In the genomic region with DNA sequence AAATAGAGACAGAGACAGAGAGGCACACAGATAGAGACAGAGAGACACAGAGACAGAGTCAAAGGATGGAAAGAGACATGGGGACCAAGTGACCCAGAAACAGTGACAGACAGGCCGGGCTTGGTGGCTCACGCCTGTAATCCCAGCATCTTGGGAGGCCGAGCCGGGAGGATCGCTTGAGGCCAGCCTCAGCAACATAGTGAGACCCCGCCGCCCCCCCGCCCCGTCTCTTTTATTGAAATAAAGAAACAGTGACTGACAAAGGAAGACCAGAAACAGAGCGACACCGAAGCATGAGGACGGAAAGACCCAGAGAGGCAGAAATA, we compare ENCODE assay signal across 7 cellular contexts. TPM values are rescaled to one million over a fixed set of nuclear protein-coding genes. Genes with fewer than 3 reads are reported as not detected.
A peak's percentile ranks its signal among the peaks of the same experiment; 100 is the strongest.
DNase-seq lines count a peak whose midpoint lies in the region; ATAC-seq, FAIRE-seq and TF ChIP-seq lines count a peak whose summit lies in the region.

No MANE protein-coding gene starts in this region.

- ATAC-seq in HG02798 (IDR thresholded peaks at IDR 0.05; ENCODE audit: poor library complexity, unreplicated experiment) = no peak

- peak overlapping the region; percentile 59; the same call in 1 of the 2 replicates for H2AFZ ChIP-seq in Karpas-422 (ENCODE audit: low read length)

- H3K27me3 ChIP-seq in Karpas-422 (ENCODE audit: low read length) = no peaks in the 10 kb centered on the region
- no peaks in the 10 kb centered on the region for H3K27me3 ChIP-seq in ascending aorta
- no peaks in the 10 kb centered on the region for H3K27me3 ChIP-seq in stomach

- no peak for TF ChIP-seq POLR2A in stomach (IDR thresholded peaks at IDR 0.05)

- H3K9me2 ChIP-seq in Karpas-422 (replicated peaks; ENCODE audit: insufficient read depth, low read length) = no peaks in the 10 kb centered on the region

- H3K79me2 ChIP-seq in Karpas-422 (ENCODE audit: low read length) = no peaks in the 10 kb centered on the region

- WGBS in stomach, 5 donors = 7 to 10% (median 10%) methylated on average over 12 of the region's 12 CpGs

- intact Hi-C loops in ascending aorta (cut with DNase I) = loop anchor here (2.0 to 5.0 kb wide), 3 partner anchors 36 to 332 kb away; a partner anchor contains a TSS
- intact Hi-C loops in kidney (cut with DNase I) = loop anchor here (10.0 kb wide), 1 partner anchor 50 kb away; no protein-coding TSS in a partner anchor
- intact Hi-C loops in stomach (cut with DNase I; ENCODE audit: low total_unique reads) = no loop called here

- H3K9me3 ChIP-seq in Karpas-422 (ENCODE audit: low read length) (no peaks in the 10 kb centered on the region), ascending aorta (no peaks in the 10 kb centered on the region), kidney (ENCODE audit: control insufficient read depth in 1 of 2, low read length in 2 of 2) (no peaks in the 10 kb centered on the region), stomach (no peaks in the 10 kb centered on the region)

- H3K36me3 ChIP-seq in Karpas-422 (ENCODE audit: insufficient read depth, low read length) (no peaks in the 10 kb centered on the region), ascending aorta (no peaks in the 10 kb centered on the region), kidney (ENCODE audit: control insufficient read depth in 1 of 2, insufficient read depth in 2 of 2, low read length in 2 of 2) (no peaks in the 10 kb centered on the region), stomach (no peaks in the 10 kb centered on the region)

- H3K4me2 ChIP-seq in Karpas-422 (ENCODE audit: low read depth, low read length, poor library complexity, severe bottlenecking) = peak overlapping the region; percentile 60

- no peak for TF ChIP-seq EP300 in stomach (IDR thresholded peaks at IDR 0.05)

- H3K4me3 ChIP-seq in Karpas-422 (ENCODE audit: low read length) = no peak overlapping the region
- peak overlapping the region; percentile 97 to 99 for H3K4me3 ChIP-seq in ascending aorta
- peak overlapping the region; percentile 62 to 70 for H3K4me3 ChIP-seq in kidney (ENCODE audit: low read length in 2 of 2)
- peak overlapping the region; percentile 73 to 99 (median 83) for H3K4me3 ChIP-seq in stomach

- no peak overlapping the region; the same call in 1 of the 2 replicates for H3K9ac ChIP-seq in Karpas-422 (ENCODE audit: low read length)
- peak overlapping the region in 1 of 2 donors; percentile 62 for H3K9ac ChIP-seq in kidney (ENCODE audit: low read length in 2 of 2)

- H3K27ac ChIP-seq in Karpas-422 (ENCODE audit: low read length) = no peak overlapping the region
- peak overlapping the region; percentile 73 to 74 for H3K27ac ChIP-seq in ascending aorta
- H3K27ac ChIP-seq in kidney (ENCODE audit: low read depth in 2 of 2, low read length in 2 of 2) = peak overlapping the region; percentile 81 to 97
- peak overlapping the region; percentile 87 to 99 (median 99) for H3K27ac ChIP-seq in stomach

- H3K4me1 ChIP-seq in Karpas-422 (ENCODE audit: low read length) (peaks cover 3% of the 10 kb centered on the region), ascending aorta (peaks cover 8 to 26% of the 10 kb centered on the region in 2 donors), kidney (ENCODE audit: control insufficient read depth in 1 of 2, insufficient read depth in 1 of 2, low read depth in 1 of 2, low read length in 2 of 2) (peaks cover 0 to 23% of the 10 kb centered on the region in 2 donors), stomach (peaks cover 32 to 51% (median 46%) of the 10 kb centered on the region in 4 donors)

- TF ChIP-seq CTCF in ascending aorta (IDR thresholded peaks at IDR 0.05) = no peak
- TF ChIP-seq CTCF in kidney (IDR thresholded peaks at IDR 0.05; ENCODE audit: borderline replicate concordance, extremely low read depth, insufficient read depth) = no peak
- TF ChIP-seq CTCF in stomach (IDR thresholded peaks at IDR 0.05) = no peak

- H4K20me1 ChIP-seq in Karpas-422 (ENCODE audit: insufficient read depth, low read depth, low read length) = no peaks in the 10 kb centered on the region

- no peak for FAIRE-seq in kidney (lab: Jason Lieb, UNC)

- no peak for DNase-seq in Karpas-422
- DNase-seq in ascending aorta (ENCODE audit: low spot score in 2 of 2) = peak in 1 of 2 donors; percentile 75
- peak; percentile 83 for DNase-seq in kidney
- no peak for DNase-seq in stomach
- no peak for DNase-seq in hippocampal formation (lab: John Stamatoyannopoulos, UW)
- DNase-seq in NCI-H187 treated with DMSO at 0.1 percent for 48 hours (lab: John Stamatoyannopoulos, UW) = no peak

RNA-seq across cellular contexts. Expression of a gene that starts 0.8 kb away (rescaled TPM):
- 2.0 TPM in 1 of 2 replicates, not detected in the other for total RNA-seq in Karpas-422 (2014; rRNA removed; shearing (Covaris generic); ENCODE audit: low replicate concordance)
- total RNA-seq in ascending aorta = 125 TPM
- total RNA-seq in kidney = 110 TPM
- polyA plus RNA-seq in kidney (ENCODE audit: insufficient read depth, low read depth, low replicate concordance) = 111 TPM
- 100 to 1,000 TPM in 3 of 5 donors, 10 to 100 TPM in 1, 1 to 10 TPM in 1; 1.8 to 160 (median 101) TPM for total RNA-seq in stomach
- polyA plus RNA-seq in stomach = 10 to 100 TPM; 44.0 to 90.6 (median 47.2) TPM

RNA-seq across cellular contexts. Expression of a gene that starts 36.3 kb away (rescaled TPM):
- total RNA-seq in Karpas-422 (2014; rRNA removed; shearing (Covaris generic); ENCODE audit: low replicate concordance) = not detected in 2 replicates
- 832 TPM for total RNA-seq in ascending aorta
- total RNA-seq in kidney = 748 TPM
- polyA plus RNA-seq in kidney (ENCODE audit: insufficient read depth, low read depth, low replicate concordance) = 671 TPM
- 100 to 1,000 TPM in 2 of 5 donors, 10 to 100 TPM in 3; 31.9 to 265 (median 76.8) TPM for total RNA-seq in stomach
- 10 to 100 TPM in 2 of 3 donors, 1 to 10 TPM in 1; 7.3 to 38.7 (median 20.5) TPM for polyA plus RNA-seq in stomach

RNA-seq across cellular contexts. Expression of a gene that starts 45.8 kb away (rescaled TPM):
- 25.6 and 64.7 TPM in 2 replicates for total RNA-seq in Karpas-422 (2014; rRNA removed; shearing (Covaris generic); ENCODE audit: low replicate concordance)
- total RNA-seq in ascending aorta = 25.5 TPM
- 45.4 TPM for total RNA-seq in kidney
- polyA plus RNA-seq in kidney (ENCODE audit: insufficient read depth, low read depth, low replicate concordance) = 51.5 TPM
- total RNA-seq in stomach = 100 to 1,000 TPM in 1 of 5 donors, 10 to 100 TPM in 3, 1 to 10 TPM in 1; 7.1 to 100 (median 24.6) TPM
- 10 to 100 TPM; 22.5 to 46.8 (median 31.5) TPM for polyA plus RNA-seq in stomach

Comparison
In these comparisons a context has a peak if more than half of its experiments do, and no peak if none do; other contexts are left out.
1. RNA of a gene that starts 36.3 kb away (total RNA-seq): 832 TPM in ascending aorta (single experiment), 748 TPM in kidney (single experiment) and 31.9 to 265 TPM in stomach; not detected in Karpas-422; every median in the first group is over 10 times any median in the second.